Comparison of ENCODE assay signal across 15 cellular contexts in the genomic region with DNA sequence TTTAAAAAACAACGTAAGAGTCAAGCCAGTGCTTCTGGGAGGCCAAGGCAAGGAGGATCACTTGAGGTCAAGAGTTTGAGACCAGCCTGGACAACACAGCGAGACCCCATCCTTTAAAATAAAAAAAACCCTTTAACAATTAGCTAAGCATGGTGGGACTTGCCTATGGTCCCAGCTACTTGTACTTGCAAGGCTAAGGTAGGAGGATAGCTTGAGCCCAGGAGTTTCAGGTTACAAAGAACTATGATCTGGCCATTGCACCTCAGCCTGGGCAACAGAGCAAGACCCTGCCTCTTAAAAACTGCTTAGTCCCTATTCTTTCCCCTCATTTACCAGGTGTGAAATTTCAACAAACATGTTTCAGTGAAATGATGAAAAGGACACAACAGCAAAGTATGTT.
DNase-seq lines count a peak whose midpoint lies in the region; ATAC-seq lines count a peak whose summit lies in the region.
"Had no signal": no experiment of that assay in that cellular context is flagged by ENCODE, and none has a peak within 500 bp of the region (broad histone marks: within the 10 kb centered on the region; RNA-seq: fewer than 3 reads in every experiment).

No MANE protein-coding gene starts in this region.

- CTCF ChIA-PET in activated CD8-positive, alpha-beta T cell treated with anti-CD3 and anti-CD28 coated beads, Interleukin-2, amount 10 ng/mL, durations not matched to agents 7 days and 5 days (lab: Charles Lee): interaction anchor here (0.8 to 3.1 kb wide), 3 partner anchors 9 to 44 kb away, joined by 3 to 13 read pairs (median 4); no protein-coding TSS in a partner anchor

- POLR2A ChIA-PET in activated CD8-positive, alpha-beta T cell treated with anti-CD3 and anti-CD28 coated beads, Interleukin-2, amount 10 ng/mL, durations not matched to agents 7 days and 5 days (lab: Charles Lee): interaction anchor here (0.6 kb wide), 1 partner anchor 35 kb away, joined by 3 read pairs; no protein-coding TSS in a partner anchor

- no peak overlapping the region for H3K4me3 Mint-ChIP-seq in activated naive CD8-positive, alpha-beta T cell
- H3K4me3 Mint-ChIP-seq in activated naive CD8-positive, alpha-beta T cell treated with anti-CD3 and anti-CD28 coated beads for 36 hours: no peak overlapping the region
- no peak overlapping the region for H3K4me3 Mint-ChIP-seq in activated CD8-positive, alpha-beta T cell treated with anti-CD3 and anti-CD28 coated beads, Interleukin-2, amount 10 ng/mL, durations not matched to agents 7 days and 5 days
- peak overlapping the region in 1 of 5 donors; percentile 12 for H3K4me3 Mint-ChIP-seq in immature natural killer cell
- no peak overlapping the region for H3K4me3 Mint-ChIP-seq in stimulated activated naive B cell treated with anti-CD40 and anti-IgM and Interleukin-4, amounts not matched to agents 10 μg/mL and 1 μg/mL and 100 μg/mL, for 72 hours
- no peak overlapping the region for H3K4me3 Mint-ChIP-seq in activated T-cell treated with anti-CD3 and anti-CD28 coated beads, Interleukin-2, amount 50 U/mL, for 4 hours

- H3K27me3 Mint-ChIP-seq in activated naive CD8-positive, alpha-beta T cell: no peaks in the 10 kb centered on the region
- H3K27me3 Mint-ChIP-seq in activated naive CD8-positive, alpha-beta T cell treated with anti-CD3 and anti-CD28 coated beads for 36 hours: no peaks in the 10 kb centered on the region
- H3K27me3 Mint-ChIP-seq in activated CD8-positive, alpha-beta T cell treated with anti-CD3 and anti-CD28 coated beads, Interleukin-2, amount 10 ng/mL, durations not matched to agents 7 days and 5 days (ENCODE audit: low read depth): no peaks in the 10 kb centered on the region
- H3K27me3 Mint-ChIP-seq in immature natural killer cell (ENCODE audit: low read depth in 3 of 3): peaks cover 0 to 7% (median 0%) of the 10 kb centered on the region in 3 donors
- H3K27me3 Mint-ChIP-seq in stimulated activated naive B cell treated with anti-CD40 and anti-IgM and Interleukin-4, amounts not matched to agents 10 μg/mL and 1 μg/mL and 100 μg/mL, for 72 hours: no peaks in the 10 kb centered on the region
- H3K27me3 Mint-ChIP-seq in activated T-cell treated with anti-CD3 and anti-CD28 coated beads, Interleukin-2, amount 50 U/mL, for 4 hours (ENCODE audit: low read depth): no peaks in the 10 kb centered on the region

- peak overlapping the region; percentile 70 for H3K27ac Mint-ChIP-seq in activated naive CD8-positive, alpha-beta T cell
- no peak overlapping the region for H3K27ac Mint-ChIP-seq in activated naive CD8-positive, alpha-beta T cell treated with anti-CD3 and anti-CD28 coated beads for 36 hours
- peak overlapping the region; percentile 51 for H3K27ac Mint-ChIP-seq in activated CD8-positive, alpha-beta T cell treated with anti-CD3 and anti-CD28 coated beads, Interleukin-2, amount 10 ng/mL, durations not matched to agents 7 days and 5 days
- peak overlapping the region in 4 of 6 donors; percentile 1 to 75 (median 52) for H3K27ac Mint-ChIP-seq in immature natural killer cell
- peak overlapping the region; percentile 39 for H3K27ac Mint-ChIP-seq in stimulated activated naive B cell treated with anti-CD40 and anti-IgM and Interleukin-4, amounts not matched to agents 10 μg/mL and 1 μg/mL and 100 μg/mL, for 72 hours

- H3K4me1 Mint-ChIP-seq in activated naive CD8-positive, alpha-beta T cell (ENCODE audit: low read depth): peaks cover 77% of the 10 kb centered on the region
- peaks cover 61% of the 10 kb centered on the region for H3K4me1 Mint-ChIP-seq in activated naive CD8-positive, alpha-beta T cell treated with anti-CD3 and anti-CD28 coated beads for 36 hours
- peaks cover 2% of the 10 kb centered on the region for H3K4me1 Mint-ChIP-seq in activated CD8-positive, alpha-beta T cell treated with anti-CD3 and anti-CD28 coated beads, Interleukin-2, amount 10 ng/mL, durations not matched to agents 7 days and 5 days (ENCODE audit: low read depth)
- peaks cover 56 to 84% of the 10 kb centered on the region in 2 donors for H3K4me1 Mint-ChIP-seq in immature natural killer cell
- peaks cover 24 to 52% of the 10 kb centered on the region in 2 donors for H3K4me1 Mint-ChIP-seq in stimulated activated naive B cell treated with anti-CD40 and anti-IgM and Interleukin-4, amounts not matched to agents 10 μg/mL and 1 μg/mL and 100 μg/mL, for 72 hours
- H3K4me1 Mint-ChIP-seq in activated T-cell treated with anti-CD3 and anti-CD28 coated beads, Interleukin-2, amount 50 U/mL, for 4 hours (ENCODE audit: low read depth): peaks cover 66% of the 10 kb centered on the region

- no peak for ATAC-seq in activated CD8-positive, alpha-beta T cell treated with anti-CD3 and anti-CD28 coated beads, Interleukin-2, amount 10 ng/mL, durations not matched to agents 7 days and 5 days
- no peak for ATAC-seq in stimulated activated naive B cell treated with anti-CD40 and anti-IgM and Interleukin-4, amounts not matched to agents 10 μg/mL and 1 μg/mL and 100 μg/mL, for 72 hours (replicated peaks)
- ATAC-seq in activated T-cell treated with anti-CD3 and anti-CD28 coated beads, Interleukin-2, amount 50 U/mL, for 4 hours: no peak
- ATAC-seq in HG03159 (IDR thresholded peaks at IDR 0.05; ENCODE audit: unreplicated experiment) (no peak), HG03095 (IDR thresholded peaks at IDR 0.05; ENCODE audit: unreplicated experiment) (no peak)
- ATAC-seq: PC-3 had no signal

- peaks cover 16% of the 10 kb centered on the region for H3K36me3 Mint-ChIP-seq in activated naive CD8-positive, alpha-beta T cell
- peaks cover 56% of the 10 kb centered on the region for H3K36me3 Mint-ChIP-seq in activated naive CD8-positive, alpha-beta T cell treated with anti-CD3 and anti-CD28 coated beads for 36 hours
- peaks cover 37% of the 10 kb centered on the region for H3K36me3 Mint-ChIP-seq in activated CD8-positive, alpha-beta T cell treated with anti-CD3 and anti-CD28 coated beads, Interleukin-2, amount 10 ng/mL, durations not matched to agents 7 days and 5 days (ENCODE audit: low read depth)
- peaks cover 0 to 4% (median 0%) of the 10 kb centered on the region in 3 donors for H3K36me3 Mint-ChIP-seq in immature natural killer cell
- peaks cover 18 to 43% of the 10 kb centered on the region in 2 donors for H3K36me3 Mint-ChIP-seq in stimulated activated naive B cell treated with anti-CD40 and anti-IgM and Interleukin-4, amounts not matched to agents 10 μg/mL and 1 μg/mL and 100 μg/mL, for 72 hours
- peaks cover 37% of the 10 kb centered on the region for H3K36me3 Mint-ChIP-seq in activated T-cell treated with anti-CD3 and anti-CD28 coated beads, Interleukin-2, amount 50 U/mL, for 4 hours (ENCODE audit: insufficient read depth)

- no peaks in the 10 kb centered on the region for H3K9me3 Mint-ChIP-seq in activated naive CD8-positive, alpha-beta T cell (ENCODE audit: low read depth)
- no peaks in the 10 kb centered on the region for H3K9me3 Mint-ChIP-seq in activated naive CD8-positive, alpha-beta T cell treated with anti-CD3 and anti-CD28 coated beads for 36 hours
- no peaks in the 10 kb centered on the region for H3K9me3 Mint-ChIP-seq in activated CD8-positive, alpha-beta T cell treated with anti-CD3 and anti-CD28 coated beads, Interleukin-2, amount 10 ng/mL, durations not matched to agents 7 days and 5 days (ENCODE audit: insufficient read depth)
- no peaks in the 10 kb centered on the region for H3K9me3 Mint-ChIP-seq in immature natural killer cell
- H3K9me3 Mint-ChIP-seq in stimulated activated naive B cell treated with anti-CD40 and anti-IgM and Interleukin-4, amounts not matched to agents 10 μg/mL and 1 μg/mL and 100 μg/mL, for 72 hours: no peaks in the 10 kb centered on the region
- H3K9me3 Mint-ChIP-seq in activated T-cell treated with anti-CD3 and anti-CD28 coated beads, Interleukin-2, amount 50 U/mL, for 4 hours: no peaks in the 10 kb centered on the region

- no peak for DNase-seq in activated naive CD8-positive, alpha-beta T cell treated with anti-CD3 and anti-CD28 coated beads for 36 hours
- no peak for DNase-seq in activated CD8-positive, alpha-beta T cell treated with anti-CD3 and anti-CD28 coated beads, Interleukin-2, amount 10 ng/mL, durations not matched to agents 7 days and 5 days
- DNase-seq in immature natural killer cell: no peak
- no peak for DNase-seq in stimulated activated naive B cell treated with anti-CD40 and anti-IgM and Interleukin-4, amounts not matched to agents 10 μg/mL and 1 μg/mL and 100 μg/mL, for 72 hours
- DNase-seq in activated T-cell treated with anti-CD3 and anti-CD28 coated beads, Interleukin-2, amount 50 U/mL, for 4 hours: no peak
- DNase-seq: Calu3, MM.1S, NCI-H1105 treated with DMSO at 0.1 percent for 48 hours, NCI-H187 treated with DMSO at 0.1 percent for 48 hours, NCI-H446, NCI-H748 treated with DMSO at 0.1 percent for 48 hours, PC-3 had no signal
